ENCODE assay signal across 1 cellular context in genomic region chr18:6377473-6377872, GRCh38. TPM values are rescaled to one million over a fixed set of nuclear protein-coding genes. Genes with fewer than 3 reads are reported as not detected.
"Had no signal": no experiment of that assay in that cellular context is flagged by ENCODE, and none has a peak within 500 bp of the region (broad histone marks: within the 10 kb centered on the region; RNA-seq: fewer than 3 reads in every experiment).

No MANE protein-coding gene starts in this region.

RNA-seq across cellular contexts. Expression of gene L3MBTL4, which starts 37.2 kb away (rescaled TPM):
- total RNA-seq: G401 had no signal
